In genomic region chr7:94044806-94045205, GRCh38 we compare ENCODE assay signal across 23 cellular contexts. TPM values are rescaled to one million over a fixed set of nuclear protein-coding genes. Genes with fewer than 3 reads are reported as not detected.
DNase-seq lines count a peak whose midpoint lies in the region; ATAC-seq and TF ChIP-seq lines count a peak whose summit lies in the region.
"Had no signal": no experiment of that assay in that cellular context is flagged by ENCODE, and none has a peak within 500 bp of the region (broad histone marks: within the 10 kb centered on the region; RNA-seq: fewer than 3 reads in every experiment).

No MANE protein-coding gene starts in this region.

- H3K4me3 Mint-ChIP-seq in stimulated activated naive B cell treated with anti-CD40 and anti-IgM and Interleukin-4, amounts not matched to agents 10 μg/mL and 1 μg/mL and 100 μg/mL, for 72 hours: no peak overlapping the region
- H3K4me3 Mint-ChIP-seq: CD4-positive, CD25-positive, alpha-beta regulatory T cell; H9; HFFc6; T-helper 1 cell treated with Interleukin-12 subunit alpha and Interleukin-12 subunit beta and Interleukin-4 antibody, amounts not matched to agents 30 μg/mL and 1 μg/mL, for 36 hours had no signal

- H3K27me3 Mint-ChIP-seq in stimulated activated naive B cell treated with anti-CD40 and anti-IgM and Interleukin-4, amounts not matched to agents 10 μg/mL and 1 μg/mL and 100 μg/mL, for 72 hours: no peaks in the 10 kb centered on the region

- peaks cover 66% of the 10 kb centered on the region for H3K4me1 ChIP-seq in OCI-LY7 (ENCODE audit: insufficient read depth, low read length, poor library complexity, severe bottlenecking)

- H2AFZ ChIP-seq in OCI-LY7 (ENCODE audit: low read length): no peak overlapping the region; the same call in 1 of the 2 replicates
- H2AFZ ChIP-seq: GM23248 had no signal

- no peak for DNase-seq in stimulated activated naive B cell treated with anti-CD40 and anti-IgM and Interleukin-4, amounts not matched to agents 10 μg/mL and 1 μg/mL and 100 μg/mL, for 72 hours
- no peak for DNase-seq in nucleus accumbens (lab: John Stamatoyannopoulos, UW)
- DNase-seq in OCI-LY7 (ENCODE audit: low spot score): no peak
- no peak for DNase-seq in NAMALWA (ENCODE audit: low spot score)
- DNase-seq: CD4-positive, CD25-positive, alpha-beta regulatory T cell; COR-L47; DMS 273 treated with DMSO at 0.1 percent for 48 hours; DND-41; GM23248; H9; HFFc6; Kasumi-1; NCI-H1417; NCI-H1694 treated with DMSO at 0.1 percent for 48 hours; NCI-H2081 treated with DMSO at 0.1 percent for 48 hours; NCI-H2171 treated with DMSO at 0.1 percent for 48 hours; NCI-H446; NCI-H526; Right ventricle myocardium superior had no signal

- no peaks in the 10 kb centered on the region for H3K79me2 ChIP-seq in OCI-LY7 (ENCODE audit: insufficient read depth, low read depth, low read length)

- H4K20me1 ChIP-seq in OCI-LY7 (ENCODE audit: insufficient read depth, low read length): no peaks in the 10 kb centered on the region

- intact Hi-C loops in OCI-LY7 (cut with micrococcal nuclease; ENCODE audit: unreplicated experiment): no loop called here

- peaks cover 2 to 4% of the 10 kb centered on the region in 2 donors for H3K9me3 Mint-ChIP-seq in stimulated activated naive B cell treated with anti-CD40 and anti-IgM and Interleukin-4, amounts not matched to agents 10 μg/mL and 1 μg/mL and 100 μg/mL, for 72 hours
- H3K9me3 Mint-ChIP-seq: CD4-positive, CD25-positive, alpha-beta regulatory T cell; H9; HFFc6; T-helper 1 cell treated with Interleukin-12 subunit alpha and Interleukin-12 subunit beta and Interleukin-4 antibody, amounts not matched to agents 30 μg/mL and 1 μg/mL, for 36 hours had no signal

- ATAC-seq in GM18867 (IDR thresholded peaks at IDR 0.05; ENCODE audit: unreplicated experiment) (peak; percentile 35), GM19463 (IDR thresholded peaks at IDR 0.05; ENCODE audit: unreplicated experiment) (peak; percentile 57), HG03432 (IDR thresholded peaks at IDR 0.05; ENCODE audit: unreplicated experiment) (peak; percentile 30)
- ATAC-seq in stimulated activated naive B cell treated with anti-CD40 and anti-IgM and Interleukin-4, amounts not matched to agents 10 μg/mL and 1 μg/mL and 100 μg/mL, for 72 hours (replicated peaks): peak; percentile 59 to 60

- POLR2A ChIA-PET in OCI-LY7 (lab: Charles Lee): interaction anchor here (1.3 to 2.8 kb wide), 2 partner anchors 11 to 16 kb away, joined by 3 to 14 read pairs; no protein-coding TSS in a partner anchor

- no peak overlapping the region for H3K4me3 ChIP-seq in OCI-LY7 (ENCODE audit: low read depth, low read length, poor library complexity, severe bottlenecking)
- H3K4me3 ChIP-seq: GM23248 had no signal

- H3K36me3 ChIP-seq in OCI-LY7 (ENCODE audit: insufficient read depth, low read length): no peaks in the 10 kb centered on the region

- H3K36me3 Mint-ChIP-seq in stimulated activated naive B cell treated with anti-CD40 and anti-IgM and Interleukin-4, amounts not matched to agents 10 μg/mL and 1 μg/mL and 100 μg/mL, for 72 hours: peaks cover 4 to 14% of the 10 kb centered on the region in 2 donors
- H3K36me3 Mint-ChIP-seq: CD4-positive, CD25-positive, alpha-beta regulatory T cell had no signal

- peak overlapping the region; percentile 62 for H3K27ac Mint-ChIP-seq in stimulated activated naive B cell treated with anti-CD40 and anti-IgM and Interleukin-4, amounts not matched to agents 10 μg/mL and 1 μg/mL and 100 μg/mL, for 72 hours
- H3K27ac Mint-ChIP-seq: CD4-positive, CD25-positive, alpha-beta regulatory T cell; H9; HFFc6; T-helper 1 cell treated with Interleukin-12 subunit alpha and Interleukin-12 subunit beta and Interleukin-4 antibody, amounts not matched to agents 30 μg/mL and 1 μg/mL, for 36 hours had no signal

- TF ChIP-seq CTCF in OCI-LY7 (conservative IDR thresholded peaks at IDR 0.05; ENCODE audit: low read length): no peak

- peaks cover 32 to 60% of the 10 kb centered on the region in 2 donors for H3K4me1 Mint-ChIP-seq in stimulated activated naive B cell treated with anti-CD40 and anti-IgM and Interleukin-4, amounts not matched to agents 10 μg/mL and 1 μg/mL and 100 μg/mL, for 72 hours

- no peak overlapping the region for H3K27ac ChIP-seq in OCI-LY7 (ENCODE audit: low read depth, low read length, poor library complexity, severe bottlenecking)
- H3K27ac ChIP-seq: GM23248 had no signal

- no TSS peak for BruUV-seq in OCI-LY7 (replicated peaks; lab: Mats Ljungman, UMichigan)

- no peaks in the 10 kb centered on the region for H3K9me2 ChIP-seq in OCI-LY7 (ENCODE audit: insufficient read depth, low read length)

- CTCF ChIA-PET in OCI-LY7 (lab: Charles Lee; ENCODE audit: unreplicated experiment): no interaction called here

- no peak overlapping the region for H3K4me2 ChIP-seq in OCI-LY7 (ENCODE audit: low read length)

- H3K9me3 ChIP-seq in OCI-LY7 (ENCODE audit: low read length): no peaks in the 10 kb centered on the region; the same call in 1 of the 2 replicates

RNA-seq across cellular contexts. Expression of gene BET1, which starts 40.7 kb away (rescaled TPM):
- 14.3 and 20.4 TPM in 2 replicates for total RNA-seq in OCI-LY7 (2014; rRNA removed; shearing (Covaris generic))
- 31.6 and 32.8 TPM in 2 replicates for total RNA-seq in OCI-LY7 (2022)
